ENCODE assay signal across 2 cellular contexts in genomic region chr11:2139118-2139490, GRCh38.
TF ChIP-seq lines count a peak whose summit lies in the region.

Gene IGF2 (minus strand): TSS chr11:2139389. CDS start chr11:2135523, 3,866 bp downstream.

TF ChIP-seq in SK-N-SH treated with all-trans-retinoic acid at 6 μM for 48 hours, 23 proteins besides CTCF, POLR2A, EP300 and RAD21:
- TF ChIP-seq CREB5 (CRISPR knock-in tag; IDR thresholded peaks at IDR 0.05; ENCODE audit: low read depth) (no peak), PPARA (CRISPR knock-in tag; IDR thresholded peaks at IDR 0.05; ENCODE audit: borderline replicate concordance) (no peak), ZC3H10 (CRISPR knock-in tag; IDR thresholded peaks at IDR 0.05) (no peak), ARNTL (CRISPR knock-in tag; IDR thresholded peaks at IDR 0.05; ENCODE audit: borderline replicate concordance, low read depth) (no peak), RARB (CRISPR knock-in tag; IDR thresholded peaks at IDR 0.05) (no peak), ZNF565 (CRISPR knock-in tag; conservative IDR thresholded peaks at IDR 0.05; ENCODE audit: low read depth) (no peak), OSR1 (CRISPR knock-in tag; IDR thresholded peaks at IDR 0.05) (no peak), ZFP3 (CRISPR knock-in tag; IDR thresholded peaks at IDR 0.05) (no peak), ZNF8 (CRISPR knock-in tag; IDR thresholded peaks at IDR 0.05) (no peak), BACH2 (CRISPR knock-in tag; IDR thresholded peaks at IDR 0.05; ENCODE audit: borderline replicate concordance) (no peak), TOX (CRISPR knock-in tag; IDR thresholded peaks at IDR 0.05; ENCODE audit: borderline replicate concordance) (no peak), SNAI2 (CRISPR knock-in tag; IDR thresholded peaks at IDR 0.05) (no peak), PATZ1 (CRISPR knock-in tag; IDR thresholded peaks at IDR 0.05; ENCODE audit: borderline replicate concordance) (no peak), CSDC2 (CRISPR knock-in tag; IDR thresholded peaks at IDR 0.05) (no peak), GLIS3 (CRISPR knock-in tag; IDR thresholded peaks at IDR 0.05) (no peak), CSRNP3 (CRISPR knock-in tag; IDR thresholded peaks at IDR 0.05) (no peak), ISL1 (CRISPR knock-in tag; IDR thresholded peaks at IDR 0.05) (no peak), ZFP30 (CRISPR knock-in tag; IDR thresholded peaks at IDR 0.05) (no peak)

TF ChIP-seq in HepG2, 621 proteins besides CTCF, POLR2A, EP300 and RAD21 (continued from another document and continues in another):
- peak; percentile 85 for TF ChIP-seq RBFOX2 (IDR thresholded peaks at IDR 0.05; ENCODE audit: low read depth, low read length)
- 0 out of 2 replicates have a peak, but pooled peaks have one; percentile 48 for TF ChIP-seq TAF1 (CRISPR knock-in tag; IDR thresholded peaks at IDR 0.05)
- TF ChIP-seq ZFYVE20 (CRISPR knock-in tag; IDR thresholded peaks at IDR 0.05; ENCODE audit: borderline replicate concordance, low read depth) = peak; percentile 72; the same call in 1 of the 2 replicates
- TF ChIP-seq SIN3A (IDR thresholded peaks at IDR 0.05; ENCODE audit: borderline replicate concordance, low read depth, low read length) = peak; percentile 39; the same call in 1 of the 2 replicates
- peak; percentile 57; the same call in 1 of the 2 replicates for TF ChIP-seq GATA4 (IDR thresholded peaks at IDR 0.05; ENCODE audit: borderline replicate concordance, low read depth)
- TF ChIP-seq CSRNP1 (CRISPR knock-in tag; IDR thresholded peaks at IDR 0.05) = 0 out of 2 replicates have a peak, but pooled peaks have one; percentile 49
- TF ChIP-seq ZNF44 (CRISPR knock-in tag; IDR thresholded peaks at IDR 0.05) = no peak
- no peak for TF ChIP-seq KIAA2018 (CRISPR knock-in tag; IDR thresholded peaks at IDR 0.05; ENCODE audit: borderline replicate concordance)
- TF ChIP-seq MTA1 (CRISPR knock-in tag; IDR thresholded peaks at IDR 0.05; ENCODE audit: borderline replicate concordance) = 0 out of 2 replicates have a peak, but pooled peaks have one; percentile 28
- peak; percentile 40; the same call in 1 of the 2 replicates for TF ChIP-seq TOPORS (CRISPR knock-in tag; IDR thresholded peaks at IDR 0.05)
- TF ChIP-seq THYN1 (CRISPR knock-in tag; IDR thresholded peaks at IDR 0.05; ENCODE audit: borderline replicate concordance, low read depth) = no peak
- TF ChIP-seq NFKB2 (CRISPR knock-in tag; IDR thresholded peaks at IDR 0.05; ENCODE audit: borderline replicate concordance) = peak; percentile 23; the same call in 1 of the 2 replicates
- peak; percentile 53; the same call in 1 of the 2 replicates for TF ChIP-seq ARNT2 (CRISPR knock-in tag; IDR thresholded peaks at IDR 0.05; ENCODE audit: low read depth)
- TF ChIP-seq DR1 (CRISPR knock-in tag; IDR thresholded peaks at IDR 0.05) = peak; percentile 30; the same call in 1 of the 2 replicates
- TF ChIP-seq KAT7 (CRISPR knock-in tag; IDR thresholded peaks at IDR 0.05; ENCODE audit: borderline replicate concordance) = peak; percentile 94
- no peak for TF ChIP-seq NONO (IDR thresholded peaks at IDR 0.05)
- peak; percentile 61; the same call in 1 of the 2 replicates for TF ChIP-seq NONO (CRISPR knock-in tag; conservative IDR thresholded peaks at IDR 0.05)
- no peak for TF ChIP-seq ZNF251 (CRISPR knock-in tag; IDR thresholded peaks at IDR 0.05)
- 0 out of 2 replicates have a peak, but pooled peaks have one; percentile 21 for TF ChIP-seq RARA (CRISPR knock-in tag; IDR thresholded peaks at IDR 0.05)
- TF ChIP-seq IKZF4 (CRISPR knock-in tag; IDR thresholded peaks at IDR 0.05; ENCODE audit: borderline replicate concordance, low read depth, not compliant biosample characterization) = peak; percentile 44
- TF ChIP-seq ZFY (CRISPR knock-in tag; IDR thresholded peaks at IDR 0.05) = peak; percentile 56; the same call in 1 of the 2 replicates
- TF ChIP-seq TBX2 (CRISPR knock-in tag; IDR thresholded peaks at IDR 0.05; ENCODE audit: borderline replicate concordance) = peak; percentile 27; the same call in 1 of the 2 replicates
- peak; percentile 86 for TF ChIP-seq ZC3H13 (CRISPR knock-in tag; IDR thresholded peaks at IDR 0.05)
- 0 out of 4 replicates have a peak, but pooled peaks of 1 of the 2 experiments have one; percentile 27 for TF ChIP-seq REST (IDR thresholded peaks at IDR 0.05; ENCODE audit: borderline replicate concordance in 1 of 2, low read depth in 1 of 2, low read length in 2 of 2)
- peak; percentile 73; the same call in 1 of the 2 replicates for TF ChIP-seq PRMT3 (CRISPR knock-in tag; IDR thresholded peaks at IDR 0.05; ENCODE audit: borderline replicate concordance, low read depth)
- no peak for TF ChIP-seq ZNF280B (CRISPR knock-in tag; IDR thresholded peaks at IDR 0.05; ENCODE audit: borderline replicate concordance)
- TF ChIP-seq MED8 (CRISPR knock-in tag; IDR thresholded peaks at IDR 0.05; ENCODE audit: insufficient replicate concordance) = peak; percentile 68
- no peak for TF ChIP-seq WIZ (CRISPR knock-in tag; IDR thresholded peaks at IDR 0.05)
- TF ChIP-seq ZNF564 (CRISPR knock-in tag; IDR thresholded peaks at IDR 0.05) = peak; percentile 60; the same call in 1 of the 2 replicates
- no peak for TF ChIP-seq NR2C2 (CRISPR knock-in tag; IDR thresholded peaks at IDR 0.05; ENCODE audit: borderline replicate concordance)
- TF ChIP-seq JUNB (CRISPR knock-in tag; IDR thresholded peaks at IDR 0.05; ENCODE audit: borderline replicate concordance) = 0 out of 2 replicates have a peak, but pooled peaks have one; percentile 8
- peak; percentile 19; the same call in 1 of the 2 replicates for TF ChIP-seq ZNF263 (CRISPR knock-in tag; IDR thresholded peaks at IDR 0.05)
- peak; percentile 56 for TF ChIP-seq POLR2G (IDR thresholded peaks at IDR 0.05; ENCODE audit: low read depth, low read length)
- TF ChIP-seq RXRB (CRISPR knock-in tag; IDR thresholded peaks at IDR 0.05; ENCODE audit: borderline replicate concordance) = no peak
- no peak for TF ChIP-seq EEA1 (CRISPR knock-in tag; IDR thresholded peaks at IDR 0.05; ENCODE audit: borderline replicate concordance)
- TF ChIP-seq CCDC6 (CRISPR knock-in tag; IDR thresholded peaks at IDR 0.05) = peak; percentile 69; the same call in 1 of the 2 replicates
- 0 out of 2 replicates have a peak, but pooled peaks have one; percentile 47 for TF ChIP-seq TSC22D2 (CRISPR knock-in tag; IDR thresholded peaks at IDR 0.05; ENCODE audit: borderline replicate concordance)
- TF ChIP-seq SRY (CRISPR knock-in tag; IDR thresholded peaks at IDR 0.05) = 0 out of 2 replicates have a peak, but pooled peaks have one; percentile 7
- 0 out of 2 replicates have a peak, but pooled peaks have one; percentile 4 for TF ChIP-seq ZBTB38 (CRISPR knock-in tag; IDR thresholded peaks at IDR 0.05)
- TF ChIP-seq RFXAP (CRISPR knock-in tag; IDR thresholded peaks at IDR 0.05; ENCODE audit: borderline replicate concordance) = peak; percentile 27; the same call in 1 of the 2 replicates
- 0 out of 4 replicates have a peak, but pooled peaks of 1 of the 2 experiments have one; percentile 36 for TF ChIP-seq KLF16 (CRISPR knock-in tag; IDR thresholded peaks at IDR 0.05)
- TF ChIP-seq ZNF329 (CRISPR knock-in tag; IDR thresholded peaks at IDR 0.05; ENCODE audit: low read depth) = 0 out of 2 replicates have a peak, but pooled peaks have one; percentile 22
